Comparison of ENCODE assay signal across 9 cellular contexts in genomic region chr20:36543187-36544133, GRCh38. TPM values are rescaled to one million over a fixed set of nuclear protein-coding genes. Genes with fewer than 3 reads are reported as not detected.
DNase-seq lines count a peak whose midpoint lies in the region; ATAC-seq and TF ChIP-seq lines count a peak whose summit lies in the region.
"Had no signal": no experiment of that assay in that cellular context is flagged by ENCODE, and none has a peak within 500 bp of the region (broad histone marks: within the 10 kb centered on the region; RNA-seq: fewer than 3 reads in every experiment).

No MANE protein-coding gene starts in this region.

- intact Hi-C loops in aorta (cut with DNase I) = loop anchor here in 1 of 2 donors (2.0 to 5.0 kb wide), 2 partner anchors 41 to 81 kb away; no protein-coding TSS in a partner anchor

- H3K9me3 Mint-ChIP-seq in neural crest cell = no peaks in the 10 kb centered on the region
- no peaks in the 10 kb centered on the region for H3K9me3 Mint-ChIP-seq in activated CD8-positive, alpha-beta T cell treated with anti-CD3 and anti-CD28 coated beads, Interleukin-2, amount 10 ng/mL, durations not matched to agents 7 days and 5 days (ENCODE audit: insufficient read depth)
- H3K9me3 Mint-ChIP-seq: natural killer cell treated with Interleukin-12 subunit alpha and Interleukin-12 subunit beta and Interleukin-15 and Interleukin-18, amount 100 ng/mL, for 72 hours had no signal

- H3K9me3 ChIP-seq in aorta (ENCODE audit: control insufficient read depth, low read length) = no peaks in the 10 kb centered on the region

- CTCF ChIA-PET in RWPE1 (lab: Yijun Ruan, JAX) = interaction anchor here (0.5 to 1.6 kb wide), 2 partner anchors 51 to 656 kb away, joined by 4 to 6 read pairs; no protein-coding TSS in a partner anchor
- CTCF ChIA-PET in activated CD8-positive, alpha-beta T cell treated with anti-CD3 and anti-CD28 coated beads, Interleukin-2, amount 10 ng/mL, durations not matched to agents 7 days and 5 days (lab: Charles Lee) = interaction anchor here (1.4 kb wide), 1 partner anchor 52 kb away, joined by 3 read pairs; no protein-coding TSS in a partner anchor

- ATAC-seq in aorta (ENCODE audit: low FRiP score) (peak; percentile 66), HG03196 (IDR thresholded peaks at IDR 0.05; ENCODE audit: unreplicated experiment) (no peak)
- ATAC-seq in activated CD8-positive, alpha-beta T cell treated with anti-CD3 and anti-CD28 coated beads, Interleukin-2, amount 10 ng/mL, durations not matched to agents 7 days and 5 days = no peak
- ATAC-seq: natural killer cell treated with Interleukin-12 subunit alpha and Interleukin-12 subunit beta and Interleukin-15 and Interleukin-18, amount 100 ng/mL, for 72 hours had no signal

- no peak overlapping the region for H3K4me3 Mint-ChIP-seq in neural crest cell
- H3K4me3 Mint-ChIP-seq in activated CD8-positive, alpha-beta T cell treated with anti-CD3 and anti-CD28 coated beads, Interleukin-2, amount 10 ng/mL, durations not matched to agents 7 days and 5 days = no peak overlapping the region
- H3K4me3 Mint-ChIP-seq: activated naive CD8-positive, alpha-beta T cell; natural killer cell treated with Interleukin-12 subunit alpha and Interleukin-12 subunit beta and Interleukin-15 and Interleukin-18, amount 100 ng/mL, for 72 hours had no signal

- no peaks in the 10 kb centered on the region for H3K27me3 ChIP-seq in aorta (ENCODE audit: control insufficient read depth in 1 of 2, insufficient read depth in 2 of 2, low read length in 1 of 2)

- H3K4me1 ChIP-seq in aorta (ENCODE audit: control insufficient read depth in 1 of 2, insufficient read depth in 2 of 2, low read length in 2 of 2) = peaks cover 0 to 4% of the 10 kb centered on the region in 2 donors

- H3K4me3 ChIP-seq in fibroblast of the aortic adventitia (ENCODE audit: low read depth, low read length) (peak overlapping the region; percentile 86), aorta (ENCODE audit: low read length in 2 of 2) (peak overlapping the region; percentile 87 to 94)

- H3K36me3 ChIP-seq in aorta (ENCODE audit: control insufficient read depth in 1 of 2, insufficient read depth in 2 of 2, low read length in 1 of 2) = peaks cover 0 to 12% of the 10 kb centered on the region in 2 donors

- TF ChIP-seq CTCF in RWPE1 (conservative IDR thresholded peaks at IDR 0.05; ENCODE audit: low read depth) (no peak), fibroblast of the aortic adventitia (IDR thresholded peaks at IDR 0.05; ENCODE audit: insufficient read depth, low read length) (no peak), neural crest cell (conservative IDR thresholded peaks at IDR 0.05) (no peak)

- no peaks in the 10 kb centered on the region for H3K36me3 Mint-ChIP-seq in neural crest cell (ENCODE audit: low read depth)
- H3K36me3 Mint-ChIP-seq in activated CD8-positive, alpha-beta T cell treated with anti-CD3 and anti-CD28 coated beads, Interleukin-2, amount 10 ng/mL, durations not matched to agents 7 days and 5 days (ENCODE audit: low read depth) = no peaks in the 10 kb centered on the region
- H3K36me3 Mint-ChIP-seq: activated naive CD8-positive, alpha-beta T cell; natural killer cell treated with Interleukin-12 subunit alpha and Interleukin-12 subunit beta and Interleukin-15 and Interleukin-18, amount 100 ng/mL, for 72 hours had no signal

- POLR2A ChIA-PET in RWPE1 (lab: Yijun Ruan, JAX; ENCODE audit: low non-redundant PET) = no interaction called here
- POLR2A ChIA-PET in activated CD8-positive, alpha-beta T cell treated with anti-CD3 and anti-CD28 coated beads, Interleukin-2, amount 10 ng/mL, durations not matched to agents 7 days and 5 days (lab: Charles Lee) = no interaction called here

- no peaks in the 10 kb centered on the region for H3K27me3 Mint-ChIP-seq in neural crest cell (ENCODE audit: low read depth)
- no peaks in the 10 kb centered on the region for H3K27me3 Mint-ChIP-seq in activated CD8-positive, alpha-beta T cell treated with anti-CD3 and anti-CD28 coated beads, Interleukin-2, amount 10 ng/mL, durations not matched to agents 7 days and 5 days (ENCODE audit: low read depth)
- H3K27me3 Mint-ChIP-seq: activated naive CD8-positive, alpha-beta T cell; natural killer cell treated with Interleukin-12 subunit alpha and Interleukin-12 subunit beta and Interleukin-15 and Interleukin-18, amount 100 ng/mL, for 72 hours had no signal

- peak overlapping the region; percentile 58 for H3K27ac ChIP-seq in RWPE1
- peak overlapping the region; percentile 32 to 95 for H3K27ac ChIP-seq in aorta (ENCODE audit: low read depth in 1 of 2, low read length in 2 of 2)

- peaks cover 10% of the 10 kb centered on the region for H3K4me1 Mint-ChIP-seq in neural crest cell
- H3K4me1 Mint-ChIP-seq in activated CD8-positive, alpha-beta T cell treated with anti-CD3 and anti-CD28 coated beads, Interleukin-2, amount 10 ng/mL, durations not matched to agents 7 days and 5 days (ENCODE audit: low read depth) = peaks cover 4% of the 10 kb centered on the region

- no peak for DNase-seq in RWPE1 (ENCODE audit: low spot score)
- peak; percentile 72 for DNase-seq in fibroblast of the aortic adventitia (ENCODE audit: low read depth)
- DNase-seq in neural crest cell (ENCODE audit: low read depth, low spot score) = no peak
- peak; percentile 89 to 94 for DNase-seq in aorta
- no peak for DNase-seq in activated CD8-positive, alpha-beta T cell treated with anti-CD3 and anti-CD28 coated beads, Interleukin-2, amount 10 ng/mL, durations not matched to agents 7 days and 5 days
- DNase-seq in HUDEP-2 (lab: John Stamatoyannopoulos, UW; ENCODE audit: unreplicated experiment in 76 of 76) = no peak

- 3 to 8% methylated on average over 14 of the region's 14 CpGs for WGBS in aorta, 2 donors

- peak overlapping the region; percentile 10 for H3K27ac Mint-ChIP-seq in neural crest cell (ENCODE audit: unreplicated experiment)
- H3K27ac Mint-ChIP-seq in activated CD8-positive, alpha-beta T cell treated with anti-CD3 and anti-CD28 coated beads, Interleukin-2, amount 10 ng/mL, durations not matched to agents 7 days and 5 days = no peak overlapping the region
- H3K27ac Mint-ChIP-seq: activated naive CD8-positive, alpha-beta T cell; natural killer cell treated with Interleukin-12 subunit alpha and Interleukin-12 subunit beta and Interleukin-15 and Interleukin-18, amount 100 ng/mL, for 72 hours had no signal

RNA-seq across cellular contexts. Expression of gene MYL9, which starts 2.1 kb away (rescaled TPM):
- total RNA-seq in fibroblast of the aortic adventitia (ENCODE audit: low replicate concordance) (43.6 and 50.0 TPM in 2 replicates), neural crest cell (19.7 and 19.8 TPM in 2 replicates), aorta (1,000 to 10,000 TPM; 2,086 to 3,222 TPM)
- 1,000 to 10,000 TPM; 1,693 to 2,621 TPM for polyA plus RNA-seq in aorta
- under 1 TPM; 0.18 to 0.31 TPM for total RNA-seq in activated CD8-positive, alpha-beta T cell treated with anti-CD3 and anti-CD28 coated beads, Interleukin-2, amount 10 ng/mL, durations not matched to agents 7 days and 5 days

RNA-seq across cellular contexts. Expression of gene TGIF2, which starts 29.9 kb away (rescaled TPM):
- total RNA-seq in fibroblast of the aortic adventitia (ENCODE audit: low replicate concordance) (3.1 and 4.8 TPM in 2 replicates), neural crest cell (73.8 and 76.4 TPM in 2 replicates), aorta (10 to 100 TPM; 11.8 to 12.8 TPM)
- 1 to 10 TPM; 3.6 to 5.3 TPM for polyA plus RNA-seq in aorta
- total RNA-seq in activated CD8-positive, alpha-beta T cell treated with anti-CD3 and anti-CD28 coated beads, Interleukin-2, amount 10 ng/mL, durations not matched to agents 7 days and 5 days = 10 to 100 TPM; 29.2 to 32.9 TPM

Comparison
In these comparisons a context has a peak if more than half of its experiments do, and no peak if none do; other contexts are left out.
1. DNase-seq: peak in fibroblast of the aortic adventitia (single experiment) and aorta (2 of 2); none in RWPE1 (single experiment), neural crest cell (single experiment), activated CD8-positive, alpha-beta T cell treated with anti-CD3 and anti-CD28 coated beads, Interleukin-2, amount 10 ng/mL, durations not matched to agents 7 days and 5 days (single experiment) and HUDEP-2 (0 of 76).
2. RNA of gene MYL9, which starts 2.1 kb away (total RNA-seq): 2,086 to 3,222 TPM in aorta; 43.6 to 50.0 TPM in fibroblast of the aortic adventitia, 19.7 to 19.8 TPM in neural crest cell and 0.18 to 0.31 TPM in activated CD8-positive, alpha-beta T cell treated with anti-CD3 and anti-CD28 coated beads, Interleukin-2, amount 10 ng/mL, durations not matched to agents 7 days and 5 days; every median in the first group is over 10 times any median in the second.